ENCODE assay signal across 1 cellular context in the genomic region with DNA sequence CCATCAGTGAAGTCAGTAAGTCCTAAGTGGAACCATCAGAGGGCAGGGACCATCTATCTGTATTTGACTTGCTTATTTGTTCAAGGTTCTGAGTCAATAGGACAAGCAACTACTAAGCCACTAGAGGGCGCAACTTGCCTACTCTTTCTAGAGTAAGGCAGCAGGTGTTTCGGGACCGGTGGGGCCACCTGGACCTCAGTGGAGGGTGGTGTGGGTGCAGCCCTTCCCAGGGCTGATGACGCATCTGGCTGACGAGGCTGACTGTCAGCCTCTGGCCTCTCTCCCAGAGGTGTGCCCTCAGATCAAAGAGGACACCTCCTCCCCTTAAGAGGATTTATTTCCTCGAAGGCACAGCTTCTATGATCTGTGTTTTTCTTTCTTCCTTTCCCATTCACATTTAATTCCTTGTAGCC.
TF ChIP-seq lines count a peak whose summit lies in the region.

No MANE protein-coding gene starts in this region.

TF ChIP-seq in HEK293, 187 proteins besides CTCF, POLR2A, EP300 and RAD21 (continued from another document and continues in another):
- TF ChIP-seq ZNF692 (tag by site-specific recombination; IDR thresholded peaks at IDR 0.05) (peak; percentile 100), ZNF184 (tag by site-specific recombination; IDR thresholded peaks at IDR 0.05) (peak; percentile 73; the same call in 1 of the 2 replicates), ZNF571 (tag by site-specific recombination; IDR thresholded peaks at IDR 0.05) (no peak), ZNF10 (tag by site-specific recombination; IDR thresholded peaks at IDR 0.05) (peak; percentile 85), ZNF600 (tag by site-specific recombination; IDR thresholded peaks at IDR 0.05) (0 out of 2 replicates have a peak, but pooled peaks have one; percentile 28), BCL11B (tag by site-specific recombination; IDR thresholded peaks at IDR 0.05; ENCODE audit: low read depth) (no peak), ZNF544 (tag by site-specific recombination; IDR thresholded peaks at IDR 0.05) (no peak), ZNF366 (tag by site-specific recombination; conservative IDR thresholded peaks at IDR 0.05) (peak; percentile 71; the same call in 1 of the 2 replicates), ZNF214 (tag by site-specific recombination; IDR thresholded peaks at IDR 0.05; ENCODE audit: borderline replicate concordance) (no peak), ZNF561 (tag by site-specific recombination; IDR thresholded peaks at IDR 0.05; ENCODE audit: borderline replicate concordance) (peak; percentile 48; the same call in 1 of the 2 replicates), TCF7L2 (IDR thresholded peaks at IDR 0.05; ENCODE audit: borderline replicate concordance, low read depth, low read length) (peak; percentile 15; the same call in 1 of the 2 replicates), ATF2 (tag by site-specific recombination; IDR thresholded peaks at IDR 0.05; ENCODE audit: low read depth) (no peak), ZNF621 (tag by site-specific recombination; IDR thresholded peaks at IDR 0.05) (no peak), KLF10 (tag by site-specific recombination; IDR thresholded peaks at IDR 0.05) (0 out of 2 replicates have a peak, but pooled peaks have one; percentile 53), ZNF747 (tag by site-specific recombination; IDR thresholded peaks at IDR 0.05) (no peak), ZNF398 (tag by site-specific recombination; IDR thresholded peaks at IDR 0.05) (no peak), KLF8 (tag by site-specific recombination; IDR thresholded peaks at IDR 0.05) (peak; percentile 78), ZIC2 (tag by site-specific recombination; IDR thresholded peaks at IDR 0.05) (no peak; the same call in 1 of the 2 replicates), ZFHX2 (tag by site-specific recombination; conservative IDR thresholded peaks at IDR 0.05) (peak; percentile 56; the same call in 1 of the 2 replicates), ZNF16 (tag by site-specific recombination; IDR thresholded peaks at IDR 0.05; ENCODE audit: low read depth) (no peak), REPIN1 (tag by site-specific recombination; IDR thresholded peaks at IDR 0.05; ENCODE audit: low read depth) (no peak), ZSCAN23 (tag by site-specific recombination; IDR thresholded peaks at IDR 0.05) (0 out of 2 replicates have a peak, but pooled peaks have one; percentile 62), SCRT1 (tag by site-specific recombination; IDR thresholded peaks at IDR 0.05; ENCODE audit: borderline replicate concordance) (peak; percentile 97), ZNF311 (tag by site-specific recombination; IDR thresholded peaks at IDR 0.05; ENCODE audit: borderline replicate concordance) (no peak), ZNF48 (tag by site-specific recombination; IDR thresholded peaks at IDR 0.05) (no peak), HIC1 (tag by site-specific recombination; IDR thresholded peaks at IDR 0.05) (no peak), ZSCAN16 (tag by site-specific recombination; IDR thresholded peaks at IDR 0.05) (no peak), GLIS1 (tag by site-specific recombination; IDR thresholded peaks at IDR 0.05) (peak; percentile 91), TSHZ1 (tag by site-specific recombination; IDR thresholded peaks at IDR 0.05; ENCODE audit: borderline replicate concordance) (peak; percentile 67), ZNF629 (tag by site-specific recombination; IDR thresholded peaks at IDR 0.05) (peak; percentile 92), BCL6B (tag by site-specific recombination; IDR thresholded peaks at IDR 0.05) (peak; percentile 57; the same call in 1 of the 2 replicates), ZBTB8A (tag by site-specific recombination; IDR thresholded peaks at IDR 0.05) (peak; percentile 86), KLF1 (tag by site-specific recombination; IDR thresholded peaks at IDR 0.05) (peak; percentile 83), ZNF394 (tag by site-specific recombination; IDR thresholded peaks at IDR 0.05; ENCODE audit: borderline replicate concordance) (peak; percentile 38), ZBTB1 (tag by site-specific recombination; IDR thresholded peaks at IDR 0.05) (no peak), ZNF76 (tag by site-specific recombination; IDR thresholded peaks at IDR 0.05; ENCODE audit: borderline replicate concordance, low read depth) (peak; percentile 55; the same call in 1 of the 2 replicates), ZNF423 (tag by site-specific recombination; IDR thresholded peaks at IDR 0.05) (0 out of 2 replicates have a peak, but pooled peaks have one; percentile 29), ZBTB48 (tag by site-specific recombination; IDR thresholded peaks at IDR 0.05) (peak; percentile 88), SCRT2 (tag by site-specific recombination; IDR thresholded peaks at IDR 0.05) (peak; percentile 99), EGR2 (tag by site-specific recombination; IDR thresholded peaks at IDR 0.05; ENCODE audit: low read depth) (peak; percentile 56)
- TF ChIP-seq, protein P1, sequence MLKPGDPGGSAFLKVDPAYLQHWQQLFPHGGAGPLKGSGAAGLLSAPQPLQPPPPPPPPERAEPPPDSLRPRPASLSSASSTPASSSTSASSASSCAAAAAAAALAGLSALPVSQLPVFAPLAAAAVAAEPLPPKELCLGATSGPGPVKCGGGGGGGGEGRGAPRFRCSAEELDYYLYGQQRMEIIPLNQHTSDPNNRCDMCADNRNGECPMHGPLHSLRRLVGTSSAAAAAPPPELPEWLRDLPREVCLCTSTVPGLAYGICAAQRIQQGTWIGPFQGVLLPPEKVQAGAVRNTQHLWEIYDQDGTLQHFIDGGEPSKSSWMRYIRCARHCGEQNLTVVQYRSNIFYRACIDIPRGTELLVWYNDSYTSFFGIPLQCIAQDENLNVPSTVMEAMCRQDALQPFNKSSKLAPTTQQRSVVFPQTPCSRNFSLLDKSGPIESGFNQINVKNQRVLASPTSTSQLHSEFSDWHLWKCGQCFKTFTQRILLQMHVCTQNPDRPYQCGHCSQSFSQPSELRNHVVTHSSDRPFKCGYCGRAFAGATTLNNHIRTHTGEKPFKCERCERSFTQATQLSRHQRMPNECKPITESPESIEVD (tag by site-specific recombination; IDR thresholded peaks at IDR 0.05): no peak
- TF ChIP-seq, protein P2, sequence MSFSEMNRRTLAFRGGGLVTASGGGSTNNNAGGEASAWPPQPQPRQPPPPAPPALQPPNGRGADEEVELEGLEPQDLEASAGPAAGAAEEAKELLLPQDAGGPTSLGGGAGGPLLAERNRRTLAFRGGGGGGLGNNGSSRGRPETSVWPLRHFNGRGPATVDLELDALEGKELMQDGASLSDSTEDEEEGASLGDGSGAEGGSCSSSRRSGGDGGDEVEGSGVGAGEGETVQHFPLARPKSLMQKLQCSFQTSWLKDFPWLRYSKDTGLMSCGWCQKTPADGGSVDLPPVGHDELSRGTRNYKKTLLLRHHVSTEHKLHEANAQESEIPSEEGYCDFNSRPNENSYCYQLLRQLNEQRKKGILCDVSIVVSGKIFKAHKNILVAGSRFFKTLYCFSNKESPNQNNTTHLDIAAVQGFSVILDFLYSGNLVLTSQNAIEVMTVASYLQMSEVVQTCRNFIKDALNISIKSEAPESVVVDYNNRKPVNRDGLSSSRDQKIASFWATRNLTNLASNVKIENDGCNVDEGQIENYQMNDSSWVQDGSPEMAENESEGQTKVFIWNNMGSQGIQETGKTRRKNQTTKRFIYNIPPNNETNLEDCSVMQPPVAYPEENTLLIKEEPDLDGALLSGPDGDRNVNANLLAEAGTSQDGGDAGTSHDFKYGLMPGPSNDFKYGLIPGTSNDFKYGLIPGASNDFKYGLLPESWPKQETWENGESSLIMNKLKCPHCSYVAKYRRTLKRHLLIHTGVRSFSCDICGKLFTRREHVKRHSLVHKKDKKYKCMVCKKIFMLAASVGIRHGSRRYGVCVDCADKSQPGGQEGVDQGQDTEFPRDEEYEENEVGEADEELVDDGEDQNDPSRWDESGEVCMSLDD (tag by site-specific recombination; IDR thresholded peaks at IDR 0.05): no peak
- TF ChIP-seq, protein P3, sequence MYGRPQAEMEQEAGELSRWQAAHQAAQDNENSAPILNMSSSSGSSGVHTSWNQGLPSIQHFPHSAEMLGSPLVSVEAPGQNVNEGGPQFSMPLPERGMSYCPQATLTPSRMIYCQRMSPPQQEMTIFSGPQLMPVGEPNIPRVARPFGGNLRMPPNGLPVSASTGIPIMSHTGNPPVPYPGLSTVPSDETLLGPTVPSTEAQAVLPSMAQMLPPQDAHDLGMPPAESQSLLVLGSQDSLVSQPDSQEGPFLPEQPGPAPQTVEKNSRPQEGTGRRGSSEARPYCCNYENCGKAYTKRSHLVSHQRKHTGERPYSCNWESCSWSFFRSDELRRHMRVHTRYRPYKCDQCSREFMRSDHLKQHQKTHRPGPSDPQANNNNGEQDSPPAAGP (tag by site-specific recombination; IDR thresholded peaks at IDR 0.05): peak; percentile 91; the same call in 1 of the 2 replicates
